ENCODE assay signal across 1 cellular context in the genomic region with DNA sequence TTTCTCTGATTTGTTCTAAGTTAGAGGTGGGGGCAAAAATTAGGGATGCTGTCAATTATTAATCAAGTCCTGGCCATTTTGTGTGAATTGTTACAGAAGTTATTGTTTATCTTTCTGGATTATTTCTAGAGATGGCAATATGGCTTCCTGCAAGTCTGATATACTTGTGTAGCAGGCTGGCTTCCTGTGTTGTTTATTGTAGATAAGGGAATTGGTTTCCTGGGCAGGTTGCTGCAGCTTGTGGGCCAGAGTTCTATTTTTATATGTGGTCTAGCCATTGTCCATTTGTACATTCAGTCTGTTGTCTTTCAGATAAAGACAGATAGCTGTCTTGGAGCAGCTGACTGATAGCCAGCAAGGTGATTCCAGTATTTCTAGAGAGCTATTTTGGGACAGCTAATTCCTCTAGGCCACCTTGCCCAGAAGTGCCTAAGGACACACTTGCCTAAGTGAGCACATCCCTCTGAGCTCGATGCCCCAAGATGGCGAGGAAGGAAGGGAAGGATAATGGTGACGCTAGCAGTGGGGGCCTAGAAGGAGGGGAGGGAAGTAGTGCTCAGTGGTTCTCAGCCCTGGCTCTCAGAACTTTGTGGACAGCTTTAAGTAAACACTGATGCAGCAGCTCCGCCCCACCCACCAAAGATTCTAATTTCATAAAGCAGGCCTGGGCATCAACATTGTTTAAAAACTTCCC.
A peak's percentile ranks its signal among the peaks of the same experiment; 100 is the strongest.
TF ChIP-seq lines count a peak whose summit lies in the region.

No MANE protein-coding gene starts in this region.

TF ChIP-seq in K562, 482 proteins besides CTCF, POLR2A, EP300 and RAD21 (continued from another document and continues in another):
- TF ChIP-seq, protein P1, sequence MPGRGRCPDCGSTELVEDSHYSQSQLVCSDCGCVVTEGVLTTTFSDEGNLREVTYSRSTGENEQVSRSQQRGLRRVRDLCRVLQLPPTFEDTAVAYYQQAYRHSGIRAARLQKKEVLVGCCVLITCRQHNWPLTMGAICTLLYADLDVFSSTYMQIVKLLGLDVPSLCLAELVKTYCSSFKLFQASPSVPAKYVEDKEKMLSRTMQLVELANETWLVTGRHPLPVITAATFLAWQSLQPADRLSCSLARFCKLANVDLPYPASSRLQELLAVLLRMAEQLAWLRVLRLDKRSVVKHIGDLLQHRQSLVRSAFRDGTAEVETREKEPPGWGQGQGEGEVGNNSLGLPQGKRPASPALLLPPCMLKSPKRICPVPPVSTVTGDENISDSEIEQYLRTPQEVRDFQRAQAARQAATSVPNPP (IDR thresholded peaks at IDR 0.05; ENCODE audit: borderline replicate concordance, insufficient read depth, insufficient read length) = no peak
- TF ChIP-seq ZNF75A (CRISPR knock-in tag; IDR thresholded peaks at IDR 0.05) = no peak
- TF ChIP-seq ZNF76 (CRISPR knock-in tag; IDR thresholded peaks at IDR 0.05; ENCODE audit: borderline replicate concordance) = no peak
- TF ChIP-seq ZFP30 (CRISPR knock-in tag; IDR thresholded peaks at IDR 0.05; ENCODE audit: borderline replicate concordance) = no peak
- no peak for TF ChIP-seq ZNF586 (CRISPR knock-in tag; conservative IDR thresholded peaks at IDR 0.05)
- TF ChIP-seq, protein P2, sequence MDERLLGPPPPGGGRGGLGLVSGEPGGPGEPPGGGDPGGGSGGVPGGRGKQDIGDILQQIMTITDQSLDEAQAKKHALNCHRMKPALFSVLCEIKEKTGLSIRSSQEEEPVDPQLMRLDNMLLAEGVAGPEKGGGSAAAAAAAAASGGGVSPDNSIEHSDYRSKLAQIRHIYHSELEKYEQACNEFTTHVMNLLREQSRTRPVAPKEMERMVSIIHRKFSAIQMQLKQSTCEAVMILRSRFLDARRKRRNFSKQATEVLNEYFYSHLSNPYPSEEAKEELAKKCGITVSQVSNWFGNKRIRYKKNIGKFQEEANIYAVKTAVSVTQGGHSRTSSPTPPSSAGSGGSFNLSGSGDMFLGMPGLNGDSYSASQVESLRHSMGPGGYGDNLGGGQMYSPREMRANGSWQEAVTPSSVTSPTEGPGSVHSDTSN (CRISPR knock-in tag; IDR thresholded peaks at IDR 0.05; ENCODE audit: low read depth) = no peak
- TF ChIP-seq, protein P2 (tag; conservative IDR thresholded peaks at IDR 0.05; ENCODE audit: low read depth) = no peak
- TF ChIP-seq ZNF431 (CRISPR knock-in tag; IDR thresholded peaks at IDR 0.05) = no peak
- TF ChIP-seq, protein P3, sequence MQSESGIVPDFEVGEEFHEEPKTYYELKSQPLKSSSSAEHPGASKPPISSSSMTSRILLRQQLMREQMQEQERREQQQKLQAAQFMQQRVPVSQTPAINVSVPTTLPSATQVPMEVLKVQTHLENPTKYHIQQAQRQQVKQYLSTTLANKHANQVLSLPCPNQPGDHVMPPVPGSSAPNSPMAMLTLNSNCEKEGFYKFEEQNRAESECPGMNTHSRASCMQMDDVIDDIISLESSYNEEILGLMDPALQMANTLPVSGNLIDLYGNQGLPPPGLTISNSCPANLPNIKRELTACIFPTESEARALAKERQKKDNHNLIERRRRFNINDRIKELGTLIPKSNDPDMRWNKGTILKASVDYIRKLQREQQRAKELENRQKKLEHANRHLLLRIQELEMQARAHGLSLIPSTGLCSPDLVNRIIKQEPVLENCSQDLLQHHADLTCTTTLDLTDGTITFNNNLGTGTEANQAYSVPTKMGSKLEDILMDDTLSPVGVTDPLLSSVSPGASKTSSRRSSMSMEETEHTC (IDR thresholded peaks at IDR 0.05) = no peak
- TF ChIP-seq HDAC2 (IDR thresholded peaks at IDR 0.05) = no peak
- no peak for TF ChIP-seq CBX2 (IDR thresholded peaks at IDR 0.05; ENCODE audit: insufficient read depth, low read length, poor library complexity, severe bottlenecking)
- TF ChIP-seq SRSF7 (optimal IDR thresholded peaks at IDR 0.05; ENCODE audit: low read depth, low read length) = no peak
- TF ChIP-seq TCF7 (IDR thresholded peaks at IDR 0.05; ENCODE audit: borderline replicate concordance) = no peak
- TF ChIP-seq CSDE1 (IDR thresholded peaks at IDR 0.05) = no peak
- TF ChIP-seq, protein P4, sequence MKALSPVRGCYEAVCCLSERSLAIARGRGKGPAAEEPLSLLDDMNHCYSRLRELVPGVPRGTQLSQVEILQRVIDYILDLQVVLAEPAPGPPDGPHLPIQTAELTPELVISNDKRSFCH (CRISPR knock-in tag; IDR thresholded peaks at IDR 0.05) = no peak
- TF ChIP-seq, protein P4 (tag; IDR thresholded peaks at IDR 0.05) = peak; percentile 29; the same call in 1 of the 2 replicates
- TF ChIP-seq, protein P5, sequence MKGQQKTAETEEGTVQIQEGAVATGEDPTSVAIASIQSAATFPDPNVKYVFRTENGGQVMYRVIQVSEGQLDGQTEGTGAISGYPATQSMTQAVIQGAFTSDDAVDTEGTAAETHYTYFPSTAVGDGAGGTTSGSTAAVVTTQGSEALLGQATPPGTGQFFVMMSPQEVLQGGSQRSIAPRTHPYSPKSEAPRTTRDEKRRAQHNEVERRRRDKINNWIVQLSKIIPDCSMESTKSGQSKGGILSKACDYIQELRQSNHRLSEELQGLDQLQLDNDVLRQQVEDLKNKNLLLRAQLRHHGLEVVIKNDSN (CRISPR knock-in tag; IDR thresholded peaks at IDR 0.05) = no peak
- TF ChIP-seq ESRRA (IDR thresholded peaks at IDR 0.05; ENCODE audit: borderline replicate concordance, low read depth) = no peak
- no peak for TF ChIP-seq CBX8 (IDR thresholded peaks at IDR 0.05; ENCODE audit: borderline replicate concordance, extremely low read depth, low read depth, low read length, poor library complexity, severe bottlenecking)
- TF ChIP-seq, protein P6, sequence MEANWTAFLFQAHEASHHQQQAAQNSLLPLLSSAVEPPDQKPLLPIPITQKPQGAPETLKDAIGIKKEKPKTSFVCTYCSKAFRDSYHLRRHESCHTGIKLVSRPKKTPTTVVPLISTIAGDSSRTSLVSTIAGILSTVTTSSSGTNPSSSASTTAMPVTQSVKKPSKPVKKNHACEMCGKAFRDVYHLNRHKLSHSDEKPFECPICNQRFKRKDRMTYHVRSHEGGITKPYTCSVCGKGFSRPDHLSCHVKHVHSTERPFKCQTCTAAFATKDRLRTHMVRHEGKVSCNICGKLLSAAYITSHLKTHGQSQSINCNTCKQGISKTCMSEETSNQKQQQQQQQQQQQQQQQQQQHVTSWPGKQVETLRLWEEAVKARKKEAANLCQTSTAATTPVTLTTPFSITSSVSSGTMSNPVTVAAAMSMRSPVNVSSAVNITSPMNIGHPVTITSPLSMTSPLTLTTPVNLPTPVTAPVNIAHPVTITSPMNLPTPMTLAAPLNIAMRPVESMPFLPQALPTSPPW (CRISPR knock-in tag; IDR thresholded peaks at IDR 0.05) = peak; percentile 46
- no peak for TF ChIP-seq POLR2G (IDR thresholded peaks at IDR 0.05; ENCODE audit: low read depth, low read length)
- no peak for TF ChIP-seq GTF2F1 (IDR thresholded peaks at IDR 0.05; ENCODE audit: low read depth, low read length)
- TF ChIP-seq CHD2 (IDR thresholded peaks at IDR 0.05; ENCODE audit: low read depth, low read length) = no peak
- TF ChIP-seq ZNF174 (CRISPR knock-in tag; IDR thresholded peaks at IDR 0.05) = no peak
- TF ChIP-seq CCAR2 (IDR thresholded peaks at IDR 0.05; ENCODE audit: low read depth, low read length) = no peak
- no peak for TF ChIP-seq HOXB6 (CRISPR knock-in tag; IDR thresholded peaks at IDR 0.05; ENCODE audit: borderline replicate concordance)
- no peak for TF ChIP-seq RBBP5 (IDR thresholded peaks at IDR 0.05; ENCODE audit: borderline replicate concordance, insufficient read depth, low read length, poor library complexity, severe bottlenecking)
- no peak for TF ChIP-seq NFE2 (IDR thresholded peaks at IDR 0.05; ENCODE audit: low read depth)
- no peak for TF ChIP-seq CC2D1A (IDR thresholded peaks at IDR 0.05)
- TF ChIP-seq, protein P7, sequence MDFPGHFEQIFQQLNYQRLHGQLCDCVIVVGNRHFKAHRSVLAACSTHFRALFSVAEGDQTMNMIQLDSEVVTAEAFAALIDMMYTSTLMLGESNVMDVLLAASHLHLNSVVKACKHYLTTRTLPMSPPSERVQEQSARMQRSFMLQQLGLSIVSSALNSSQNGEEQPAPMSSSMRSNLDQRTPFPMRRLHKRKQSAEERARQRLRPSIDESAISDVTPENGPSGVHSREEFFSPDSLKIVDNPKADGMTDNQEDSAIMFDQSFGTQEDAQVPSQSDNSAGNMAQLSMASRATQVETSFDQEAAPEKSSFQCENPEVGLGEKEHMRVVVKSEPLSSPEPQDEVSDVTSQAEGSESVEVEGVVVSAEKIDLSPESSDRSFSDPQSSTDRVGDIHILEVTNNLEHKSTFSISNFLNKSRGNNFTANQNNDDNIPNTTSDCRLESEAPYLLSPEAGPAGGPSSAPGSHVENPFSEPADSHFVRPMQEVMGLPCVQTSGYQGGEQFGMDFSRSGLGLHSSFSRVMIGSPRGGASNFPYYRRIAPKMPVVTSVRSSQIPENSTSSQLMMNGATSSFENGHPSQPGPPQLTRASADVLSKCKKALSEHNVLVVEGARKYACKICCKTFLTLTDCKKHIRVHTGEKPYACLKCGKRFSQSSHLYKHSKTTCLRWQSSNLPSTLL (IDR thresholded peaks at IDR 0.05) = no peak
- TF ChIP-seq, protein P8, sequence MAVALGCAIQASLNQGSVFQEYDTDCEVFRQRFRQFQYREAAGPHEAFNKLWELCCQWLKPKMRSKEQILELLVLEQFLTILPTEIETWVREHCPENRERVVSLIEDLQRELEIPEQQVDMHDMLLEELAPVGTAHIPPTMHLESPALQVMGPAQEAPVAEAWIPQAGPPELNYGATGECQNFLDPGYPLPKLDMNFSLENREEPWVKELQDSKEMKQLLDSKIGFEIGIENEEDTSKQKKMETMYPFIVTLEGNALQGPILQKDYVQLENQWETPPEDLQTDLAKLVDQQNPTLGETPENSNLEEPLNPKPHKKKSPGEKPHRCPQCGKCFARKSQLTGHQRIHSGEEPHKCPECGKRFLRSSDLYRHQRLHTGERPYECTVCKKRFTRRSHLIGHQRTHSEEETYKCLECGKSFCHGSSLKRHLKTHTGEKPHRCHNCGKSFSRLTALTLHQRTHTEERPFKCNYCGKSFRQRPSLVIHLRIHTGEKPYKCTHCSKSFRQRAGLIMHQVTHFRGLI (CRISPR knock-in tag; IDR thresholded peaks at IDR 0.05) = no peak
- no peak for TF ChIP-seq MTA2 (IDR thresholded peaks at IDR 0.05; ENCODE audit: low read depth)
- TF ChIP-seq SMARCE1 (IDR thresholded peaks at IDR 0.05) = no peak
- TF ChIP-seq RHOXF2B (CRISPR knock-in tag; conservative IDR thresholded peaks at IDR 0.05) = no peak
- TF ChIP-seq MEF2D (tag; conservative IDR thresholded peaks at IDR 0.05; ENCODE audit: low read depth) = peak; percentile 98
- TF ChIP-seq GATAD2A (IDR thresholded peaks at IDR 0.05) = no peak
- TF ChIP-seq PML (IDR thresholded peaks at IDR 0.05; ENCODE audit: low read length) = peak; percentile 49; the same call in 1 of the 2 replicates
- TF ChIP-seq, protein P9, sequence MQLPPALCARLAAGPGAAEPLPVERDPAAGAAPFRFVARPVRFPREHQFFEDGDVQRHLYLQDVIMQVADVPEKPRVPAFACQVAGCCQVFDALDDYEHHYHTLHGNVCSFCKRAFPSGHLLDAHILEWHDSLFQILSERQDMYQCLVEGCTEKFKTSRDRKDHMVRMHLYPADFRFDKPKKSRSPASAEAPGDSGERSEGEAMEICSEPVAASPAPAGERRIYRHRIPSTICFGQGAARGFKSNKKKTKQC (CRISPR knock-in tag; IDR thresholded peaks at IDR 0.05) = no peak
- TF ChIP-seq, protein P10, sequence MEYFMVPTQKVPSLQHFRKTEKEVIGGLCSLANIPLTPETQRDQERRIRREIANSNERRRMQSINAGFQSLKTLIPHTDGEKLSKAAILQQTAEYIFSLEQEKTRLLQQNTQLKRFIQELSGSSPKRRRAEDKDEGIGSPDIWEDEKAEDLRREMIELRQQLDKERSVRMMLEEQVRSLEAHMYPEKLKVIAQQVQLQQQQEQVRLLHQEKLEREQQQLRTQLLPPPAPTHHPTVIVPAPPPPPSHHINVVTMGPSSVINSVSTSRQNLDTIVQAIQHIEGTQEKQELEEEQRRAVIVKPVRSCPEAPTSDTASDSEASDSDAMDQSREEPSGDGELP (CRISPR knock-in tag; IDR thresholded peaks at IDR 0.05; ENCODE audit: borderline replicate concordance) = peak; percentile 42; the same call in 1 of the 2 replicates
- TF ChIP-seq HDAC8 (tag; IDR thresholded peaks at IDR 0.05) = no peak
- TF ChIP-seq, protein P11, sequence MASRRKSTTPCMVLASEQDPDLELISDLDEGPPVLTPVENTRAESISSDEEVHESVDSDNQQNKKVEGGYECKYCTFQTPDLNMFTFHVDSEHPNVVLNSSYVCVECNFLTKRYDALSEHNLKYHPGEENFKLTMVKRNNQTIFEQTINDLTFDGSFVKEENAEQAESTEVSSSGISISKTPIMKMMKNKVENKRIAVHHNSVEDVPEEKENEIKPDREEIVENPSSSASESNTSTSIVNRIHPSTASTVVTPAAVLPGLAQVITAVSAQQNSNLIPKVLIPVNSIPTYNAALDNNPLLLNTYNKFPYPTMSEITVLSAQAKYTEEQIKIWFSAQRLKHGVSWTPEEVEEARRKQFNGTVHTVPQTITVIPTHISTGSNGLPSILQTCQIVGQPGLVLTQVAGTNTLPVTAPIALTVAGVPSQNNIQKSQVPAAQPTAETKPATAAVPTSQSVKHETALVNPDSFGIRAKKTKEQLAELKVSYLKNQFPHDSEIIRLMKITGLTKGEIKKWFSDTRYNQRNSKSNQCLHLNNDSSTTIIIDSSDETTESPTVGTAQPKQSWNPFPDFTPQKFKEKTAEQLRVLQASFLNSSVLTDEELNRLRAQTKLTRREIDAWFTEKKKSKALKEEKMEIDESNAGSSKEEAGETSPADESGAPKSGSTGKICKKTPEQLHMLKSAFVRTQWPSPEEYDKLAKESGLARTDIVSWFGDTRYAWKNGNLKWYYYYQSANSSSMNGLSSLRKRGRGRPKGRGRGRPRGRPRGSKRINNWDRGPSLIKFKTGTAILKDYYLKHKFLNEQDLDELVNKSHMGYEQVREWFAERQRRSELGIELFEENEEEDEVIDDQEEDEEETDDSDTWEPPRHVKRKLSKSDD (conservative IDR thresholded peaks at IDR 0.05; ENCODE audit: low read length) = no peak
- TF ChIP-seq, protein P12, sequence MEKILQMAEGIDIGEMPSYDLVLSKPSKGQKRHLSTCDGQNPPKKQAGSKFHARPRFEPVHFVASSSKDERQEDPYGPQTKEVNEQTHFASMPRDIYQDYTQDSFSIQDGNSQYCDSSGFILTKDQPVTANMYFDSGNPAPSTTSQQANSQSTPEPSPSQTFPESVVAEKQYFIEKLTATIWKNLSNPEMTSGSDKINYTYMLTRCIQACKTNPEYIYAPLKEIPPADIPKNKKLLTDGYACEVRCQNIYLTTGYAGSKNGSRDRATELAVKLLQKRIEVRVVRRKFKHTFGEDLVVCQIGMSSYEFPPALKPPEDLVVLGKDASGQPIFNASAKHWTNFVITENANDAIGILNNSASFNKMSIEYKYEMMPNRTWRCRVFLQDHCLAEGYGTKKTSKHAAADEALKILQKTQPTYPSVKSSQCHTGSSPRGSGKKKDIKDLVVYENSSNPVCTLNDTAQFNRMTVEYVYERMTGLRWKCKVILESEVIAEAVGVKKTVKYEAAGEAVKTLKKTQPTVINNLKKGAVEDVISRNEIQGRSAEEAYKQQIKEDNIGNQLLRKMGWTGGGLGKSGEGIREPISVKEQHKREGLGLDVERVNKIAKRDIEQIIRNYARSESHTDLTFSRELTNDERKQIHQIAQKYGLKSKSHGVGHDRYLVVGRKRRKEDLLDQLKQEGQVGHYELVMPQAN (IDR thresholded peaks at IDR 0.05; ENCODE audit: borderline replicate concordance) = no peak
- TF ChIP-seq ZNF77 (CRISPR knock-in tag; IDR thresholded peaks at IDR 0.05) = no peak
